In the genomic region with DNA sequence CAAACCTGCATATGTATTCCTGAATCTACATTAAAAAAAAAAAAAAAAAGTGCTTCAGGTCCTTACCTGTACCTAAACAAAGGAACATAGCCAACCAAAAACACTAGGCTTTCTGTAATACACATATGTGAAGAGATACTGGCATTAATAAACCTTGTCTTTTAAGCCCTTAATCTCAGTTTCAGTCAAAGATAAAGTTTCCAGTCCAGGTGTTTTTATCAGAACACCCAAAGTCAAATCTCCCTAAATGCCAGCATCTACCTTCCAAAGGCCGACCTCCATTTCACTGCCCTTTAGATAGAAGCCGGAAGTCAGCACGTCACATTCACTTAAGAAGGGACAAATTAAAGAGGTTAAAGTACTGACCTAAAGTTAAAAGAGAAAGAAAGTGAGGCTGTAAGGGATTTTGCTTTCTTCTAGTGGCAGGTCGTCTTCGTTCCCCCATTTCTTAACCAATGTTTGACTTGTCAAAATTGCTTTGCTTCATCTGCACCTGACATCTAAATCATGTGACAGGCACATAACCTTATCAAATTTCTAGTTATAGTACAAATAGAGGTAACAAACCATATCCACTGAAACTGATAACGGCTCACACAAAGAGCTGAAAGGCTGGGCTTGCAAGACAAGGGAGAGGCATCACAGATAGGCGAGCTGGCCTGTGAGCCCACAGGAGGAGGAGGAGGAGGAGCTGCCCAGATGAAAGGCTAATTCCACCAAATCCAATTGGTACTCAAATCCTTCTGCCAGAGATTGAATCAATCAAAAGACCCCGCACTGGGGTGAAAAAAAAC, we compare ENCODE assay signal across 13 cellular contexts.
"Had no signal": no experiment of that assay in that cellular context is flagged by ENCODE, and none has a peak within 500 bp of the region (broad histone marks: within the 10 kb centered on the region; RNA-seq: fewer than 3 reads in every experiment).

No MANE protein-coding gene starts in this region.

- DNase-seq: activated CD4-positive, alpha-beta T cell treated with anti-CD3 and anti-CD28 coated beads for 4 hours; activated CD8-positive, alpha-beta memory T cell treated with anti-CD3 and anti-CD28 coated beads, Interleukin-2, amount 50 U/mL, for 4 hours; activated CD8-positive, alpha-beta T cell treated with anti-CD3 and anti-CD28 coated beads for 36 hours; activated gamma-delta T cell treated with Interleukin-2 at 50 U/mL for 16 hours; activated naive CD8-positive, alpha-beta T cell treated with anti-CD3 and anti-CD28 coated beads, Interleukin-2, amount 50 U/mL, for 24 hours; activated T-cell treated with anti-CD3 and anti-CD28 coated beads, Interleukin-2, amount 50 U/mL, for 72 hours; effector CD8-positive, alpha-beta T cell; kidney; stomach; T1000 had no signal

- H3K4me3 ChIP-seq: ascending aorta, gastroesophageal sphincter had no signal

- H3K36me3 ChIP-seq: ascending aorta, gastroesophageal sphincter, stomach had no signal

- H3K9me3 ChIP-seq: ascending aorta, stomach had no signal

- H3K27ac ChIP-seq: ascending aorta, epithelial cell of prostate, gastroesophageal sphincter, stomach had no signal

- ATAC-seq: activated CD8-positive, alpha-beta T cell treated with anti-CD3 and anti-CD28 coated beads for 36 hours; activated naive CD8-positive, alpha-beta T cell treated with anti-CD3 and anti-CD28 coated beads, Interleukin-2, amount 50 U/mL, for 24 hours; activated T-cell treated with anti-CD3 and anti-CD28 coated beads, Interleukin-2, amount 50 U/mL, for 72 hours; gastroesophageal sphincter had no signal

- H3K27me3 ChIP-seq: ascending aorta, gastroesophageal sphincter, stomach had no signal

- H3K4me1 ChIP-seq: ascending aorta, gastroesophageal sphincter had no signal
